ENCODE assay signal across 8 cellular contexts in genomic region chr1:100538935-100539835, GRCh38. TPM values are rescaled to one million over a fixed set of nuclear protein-coding genes. Genes with fewer than 3 reads are reported as not detected.
DNase-seq lines count a peak whose midpoint lies in the region; ATAC-seq and TF ChIP-seq lines count a peak whose summit lies in the region.

No MANE protein-coding gene starts in this region.

- intact Hi-C loops in breast epithelium (cut with DNase I; ENCODE audit: low total_unique reads) (no loop called here), MCF 10A (cut with micrococcal nuclease) (loop anchor here (5.0 kb wide), 1 partner anchor 38 kb away; no protein-coding TSS in a partner anchor), left lung (cut with DNase I) (no loop called here)

- in situ Hi-C loops in G401 (cut with HindIII; ENCODE audit: low sequenced_read_pairs), result no loop called here

- H3K4me1 ChIP-seq in breast epithelium (peaks cover 3 to 6% of the 10 kb centered on the region in 2 donors), left lung (peaks cover 13 to 26% of the 10 kb centered on the region in 2 donors)

- H3K9me3 Mint-ChIP-seq in MCF 10A (ENCODE audit: unreplicated experiment), result no peaks in the 10 kb centered on the region
- no peaks in the 10 kb centered on the region for H3K9me3 Mint-ChIP-seq in central memory CD8-positive, alpha-beta T cell

- CTCF ChIA-PET in MCF 10A (lab: Yijun Ruan, JAX), result no interaction called here

- peak; percentile 53 for ATAC-seq in central memory CD8-positive, alpha-beta T cell (replicated peaks; ENCODE audit: extremely low read depth, poor library complexity, severe bottlenecking)
- peak; percentile 59 for ATAC-seq in left lung

- H3K36me3 Mint-ChIP-seq in MCF 10A (ENCODE audit: insufficient read depth, unreplicated experiment), result no peaks in the 10 kb centered on the region
- H3K36me3 Mint-ChIP-seq in central memory CD8-positive, alpha-beta T cell (ENCODE audit: insufficient read depth), result peaks cover 6% of the 10 kb centered on the region

- H3K27me3 ChIP-seq in breast epithelium, result peaks cover 0 to 12% of the 10 kb centered on the region in 2 donors
- H3K27me3 ChIP-seq in left lung, result peaks cover 34 to 54% of the 10 kb centered on the region in 2 donors

- H3K27ac Mint-ChIP-seq in MCF 10A (ENCODE audit: low read depth, unreplicated experiment), result no peak overlapping the region
- no peak overlapping the region for H3K27ac Mint-ChIP-seq in central memory CD8-positive, alpha-beta T cell (ENCODE audit: low read depth)

- peak overlapping the region; percentile 39 to 78 (median 51) for H3K4me3 ChIP-seq in breast epithelium
- peak overlapping the region; percentile 30 to 39 for H3K4me3 ChIP-seq in left lung

- H3K36me3 ChIP-seq in breast epithelium, result no peaks in the 10 kb centered on the region
- no peaks in the 10 kb centered on the region for H3K36me3 ChIP-seq in left lung

- POLR2A ChIA-PET in MCF 10A (lab: Yijun Ruan, JAX), result no interaction called here

- peaks cover 47% of the 10 kb centered on the region for H3K27me3 Mint-ChIP-seq in MCF 10A (ENCODE audit: insufficient read depth, unreplicated experiment)
- H3K27me3 Mint-ChIP-seq in central memory CD8-positive, alpha-beta T cell, result peaks cover 75% of the 10 kb centered on the region

- H3K4me3 Mint-ChIP-seq in MCF 10A (ENCODE audit: unreplicated experiment), result no peak overlapping the region
- H3K4me3 Mint-ChIP-seq in central memory CD8-positive, alpha-beta T cell, result peak overlapping the region; percentile 70

- no peak for TF ChIP-seq CTCF in breast epithelium (IDR thresholded peaks at IDR 0.05)
- TF ChIP-seq CTCF in MCF 10A (IDR thresholded peaks at IDR 0.05; ENCODE audit: unreplicated experiment), result no peak
- TF ChIP-seq CTCF in left lung (IDR thresholded peaks at IDR 0.05), result no peak

- BruUV-seq in MCF 10A (replicated peaks; lab: Mats Ljungman, UMichigan), result no TSS peak

- H3K27ac ChIP-seq in breast epithelium, result no peak overlapping the region
- H3K27ac ChIP-seq in left lung, result no peak overlapping the region

- TF ChIP-seq POLR2A in breast epithelium (IDR thresholded peaks at IDR 0.05), result no peak

- H3K9me3 ChIP-seq in breast epithelium, result no peaks in the 10 kb centered on the region
- H3K9me3 ChIP-seq in left lung, result no peaks in the 10 kb centered on the region

- H3K4me1 Mint-ChIP-seq in MCF 10A (ENCODE audit: insufficient read depth, unreplicated experiment), result no peaks in the 10 kb centered on the region
- H3K4me1 Mint-ChIP-seq in central memory CD8-positive, alpha-beta T cell, result peaks cover 8% of the 10 kb centered on the region

- DNase-seq in breast epithelium (ENCODE audit: low spot score in 2 of 2) (no peak), MCF 10A (ENCODE audit: unreplicated experiment) (no peak), SK-N-DZ (ENCODE audit: low spot score) (peak; percentile 22), left lung (peak in 1 of 2 donors; percentile 87), cerebellar cortex (ENCODE audit: low spot score) (no peak), G401 (ENCODE audit: low spot score) (no peak)
- DNase-seq in central memory CD8-positive, alpha-beta T cell (ENCODE audit: low spot score in 2 of 2), result no peak
- DNase-seq in stimulated activated CD8-positive, alpha-beta memory T cell treated with anti-CD3 and anti-CD28 coated beads, Interleukin-4, amount 100 ng/mL, for 24 hours (ENCODE audit: low read depth), result peak; percentile 7

RNA-seq across cellular contexts. Expression of gene GPR88, which starts 1.2 kb away (rescaled TPM):
- total RNA-seq in breast epithelium (under 1 TPM; 0.16 to 0.44 (median 0.33) TPM), MCF 10A (2022) (not detected in 2 replicates), left lung (under 1 TPM in 1 of 2 donors, not detected in 1; 0.10 TPM)
- polyA plus RNA-seq in SK-N-DZ (2014; cell fraction: cytosol; rRNA removed), result 0.03 TPM in 1 of 2 replicates, not detected in the other
- not detected in 2 replicates for polyA plus RNA-seq in SK-N-DZ (2014; cell fraction: nucleus; rRNA removed)
- total RNA-seq in G401 (2014; rRNA removed; shearing (Covaris generic)), result not detected in 2 replicates

Comparison
In these comparisons a context has a peak if more than half of its experiments do, and no peak if none do; other contexts are left out.
1. DNase-seq: peak in SK-N-DZ (single experiment) and stimulated activated CD8-positive, alpha-beta memory T cell treated with anti-CD3 and anti-CD28 coated beads, Interleukin-4, amount 100 ng/mL, for 24 hours (single experiment); none in breast epithelium (0 of 2), MCF 10A (single experiment), central memory CD8-positive, alpha-beta T cell (0 of 2), cerebellar cortex (single experiment) and G401 (single experiment).